ENCODE assay signal across 9 cellular contexts in the genomic region with DNA sequence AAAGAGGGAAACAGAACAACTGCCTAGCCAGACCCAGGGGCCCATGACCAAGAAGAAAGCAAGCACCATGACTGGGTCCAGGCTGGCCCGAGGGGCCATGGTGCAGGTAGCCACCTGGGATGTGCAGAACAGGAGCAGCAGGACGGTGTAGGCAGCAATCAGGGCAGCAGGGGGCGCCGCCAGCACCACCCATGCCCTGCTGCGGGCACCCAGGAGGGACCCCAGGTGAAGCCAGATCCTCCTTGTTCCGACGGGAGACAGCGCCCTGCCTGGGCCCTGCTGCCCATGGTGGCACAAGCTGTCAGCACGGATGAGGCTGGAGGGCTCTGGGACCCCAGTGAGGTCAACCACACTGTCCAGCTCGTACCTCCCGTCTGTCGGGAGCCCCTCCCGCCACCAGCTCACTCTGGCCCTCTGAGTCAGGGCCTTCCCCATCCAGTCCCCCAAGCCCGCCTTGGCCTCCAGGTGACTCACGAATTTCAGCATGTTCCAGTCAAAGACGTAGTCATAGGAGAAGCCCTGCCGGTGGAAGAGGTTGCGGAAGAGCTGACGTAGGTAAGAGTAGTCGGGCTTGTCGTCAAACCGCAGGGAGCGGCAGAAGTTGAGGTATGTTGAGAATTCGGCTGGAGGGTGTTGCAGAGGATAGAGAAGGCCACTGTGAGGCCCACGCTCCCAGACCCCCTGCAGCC. TPM values are rescaled to one million over a fixed set of nuclear protein-coding genes. Genes with fewer than 3 reads are reported as not detected.
DNase-seq lines count a peak whose midpoint lies in the region; ATAC-seq, FAIRE-seq and TF ChIP-seq lines count a peak whose summit lies in the region.
"Had no signal": no experiment of that assay in that cellular context is flagged by ENCODE, and none has a peak within 500 bp of the region (broad histone marks: within the 10 kb centered on the region; RNA-seq: fewer than 3 reads in every experiment).

No MANE protein-coding gene starts in this region.

- TF ChIP-seq POLR2A in GM12892 (IDR thresholded peaks at IDR 0.05; ENCODE audit: low read depth, low read length): peak; percentile 4; the same call in 1 of the 2 replicates

- ATAC-seq in RWPE2 (ENCODE audit: low read depth) (peak; percentile 88), HG03175 (IDR thresholded peaks at IDR 0.05; ENCODE audit: unreplicated experiment) (no peak), GM19023 (IDR thresholded peaks at IDR 0.05; ENCODE audit: unreplicated experiment) (no peak), HG02981 (IDR thresholded peaks at IDR 0.05; ENCODE audit: unreplicated experiment) (no peak)

- H3K4me3 ChIP-seq in RWPE2 (ENCODE audit: severe bottlenecking) (no peak overlapping the region), bronchial epithelial cell (ENCODE audit: low read depth, low read length) (no peak overlapping the region), osteoblast (ENCODE audit: insufficient read depth, low read length) (no peak overlapping the region)

- DNase-seq in GM12892 (ENCODE audit: insufficient read length): no peak
- DNase-seq in RWPE2 (ENCODE audit: low spot score): peak; percentile 99
- peak; percentile 99 for DNase-seq in bronchial epithelial cell (ENCODE audit: low read depth)
- peak; percentile 99 for DNase-seq in osteoblast (ENCODE audit: insufficient read length, low spot score, missing footprints)
- no peak for DNase-seq in NCI-H1105 treated with DMSO at 0.1 percent for 48 hours (lab: John Stamatoyannopoulos, UW)

- TF ChIP-seq CTCF in RWPE2 (IDR thresholded peaks at IDR 0.05; ENCODE audit: poor library complexity, severe bottlenecking) (peak; percentile 66), bronchial epithelial cell (IDR thresholded peaks at IDR 0.05; ENCODE audit: insufficient read depth, low read length, severe bottlenecking) (peak; percentile 42), osteoblast (IDR thresholded peaks at IDR 0.05; ENCODE audit: extremely low read depth, low read depth, low read length) (peak; percentile 31)

- peaks cover 97% of the 10 kb centered on the region for H3K79me2 ChIP-seq in osteoblast (ENCODE audit: insufficient read depth, low read length)

- peak; percentile 5 for FAIRE-seq in GM12892 (lab: Jason Lieb, UNC)
- peak; percentile 97 for FAIRE-seq in bronchial epithelial cell (lab: Jason Lieb, UNC)

- H3K9me3 ChIP-seq in RWPE2 (ENCODE audit: severe bottlenecking) (no peaks in the 10 kb centered on the region), osteoblast (ENCODE audit: low read depth, low read length) (no peaks in the 10 kb centered on the region)
- H3K9me3 ChIP-seq: neutrophil had no signal

- peaks cover 40% of the 10 kb centered on the region for H3K4me1 ChIP-seq in RWPE2 (ENCODE audit: insufficient read depth, poor library complexity, severe bottlenecking)
- peaks cover 16% of the 10 kb centered on the region for H3K4me1 ChIP-seq in osteoblast (ENCODE audit: insufficient read depth, low read length)

- peak overlapping the region; percentile 53 for H3K4me2 ChIP-seq in osteoblast (ENCODE audit: insufficient read depth, low read length)

- peaks cover 64% of the 10 kb centered on the region for H4K20me1 ChIP-seq in osteoblast (ENCODE audit: insufficient read depth, low read length)

- H3K36me3 ChIP-seq in RWPE2 (ENCODE audit: low read depth) (peaks cover 96% of the 10 kb centered on the region), bronchial epithelial cell (ENCODE audit: control insufficient read depth, insufficient read depth, low read length) (peaks cover 69% of the 10 kb centered on the region), osteoblast (ENCODE audit: insufficient read depth, low read length) (peaks cover 97% of the 10 kb centered on the region)

- H3K27ac ChIP-seq in RWPE2 (ENCODE audit: poor library complexity, severe bottlenecking): peak overlapping the region; percentile 98
- H3K27ac ChIP-seq in osteoblast (ENCODE audit: low read depth, low read length): peak overlapping the region; percentile 91
- H3K27ac ChIP-seq: neutrophil had no signal

- H2AFZ ChIP-seq in osteoblast (ENCODE audit: low read length): no peak overlapping the region

- no peaks in the 10 kb centered on the region for H3K27me3 ChIP-seq in RWPE2 (ENCODE audit: insufficient read depth, poor library complexity, severe bottlenecking)
- H3K27me3 ChIP-seq in bronchial epithelial cell (ENCODE audit: control insufficient read depth, insufficient read depth, low read length): no peaks in the 10 kb centered on the region
- no peaks in the 10 kb centered on the region for H3K27me3 ChIP-seq in osteoblast (ENCODE audit: insufficient read depth, low read length)
- H3K27me3 ChIP-seq: neutrophil had no signal

RNA-seq across cellular contexts. Expression of a gene that starts 18.8 kb away (rescaled TPM):
- 53.9 TPM for polyA plus RNA-seq in GM12892 (2012; ENCODE audit: missing spikeins)
- total RNA-seq in bronchial epithelial cell: 146 and 181 TPM in 2 replicates
- 142 and 152 TPM in 2 replicates for total RNA-seq in osteoblast

RNA-seq across cellular contexts. Expression of a gene that starts 25.6 kb away (rescaled TPM):
- polyA plus RNA-seq in GM12892 (2012; ENCODE audit: missing spikeins): 3.6 TPM
- total RNA-seq in bronchial epithelial cell (7.1 and 13.3 TPM in 2 replicates), osteoblast (29.8 and 30.0 TPM in 2 replicates)

Comparison
In these comparisons a context has a peak if more than half of its experiments do, and no peak if none do; other contexts are left out.
1. DNase-seq: peak in RWPE2 (single experiment), bronchial epithelial cell (single experiment) and osteoblast (single experiment); none in GM12892 (single experiment) and NCI-H1105 treated with DMSO at 0.1 percent for 48 hours (single experiment).
2. Peak in every context shown above with its lines, with median percentiles within 50 percentile points of each other: CTCF ChIP-seq.